In genomic region chr4:91116861-91117260, GRCh38 we compare ENCODE assay signal across 11 cellular contexts.
A peak's percentile ranks its signal among the peaks of the same experiment; 100 is the strongest.
DNase-seq lines count a peak whose midpoint lies in the region; ATAC-seq and TF ChIP-seq lines count a peak whose summit lies in the region.
"Had no signal": no experiment of that assay in that cellular context is flagged by ENCODE, and none has a peak within 500 bp of the region (broad histone marks: within the 10 kb centered on the region; RNA-seq: fewer than 3 reads in every experiment).

No MANE protein-coding gene starts in this region.

- dilution Hi-C loops in mammary epithelial cell (cut with HindIII; ENCODE audit: low sequenced_read_pairs), result no loop called here

- H3K4me2 ChIP-seq in Karpas-422 (ENCODE audit: low read depth, low read length, poor library complexity, severe bottlenecking), result no peak overlapping the region
- no peak overlapping the region for H3K4me2 ChIP-seq in mammary epithelial cell (ENCODE audit: insufficient read depth, low read depth, low read length)

- peak; percentile 45 to 55 for TF ChIP-seq CTCF in mammary epithelial cell (conservative IDR thresholded peaks at IDR 0.05 in 1 of 2, IDR thresholded peaks at IDR 0.05 in 1 of 2; ENCODE audit: extremely low read depth in 1 of 2, insufficient read depth in 1 of 2, low read depth in 1 of 2, low read length in 2 of 2)
- TF ChIP-seq CTCF in progenitor cell of endocrine pancreas (IDR thresholded peaks at IDR 0.05; ENCODE audit: unreplicated experiment), result peak; percentile 29

- no peak overlapping the region for H3K4me3 ChIP-seq in Karpas-422 (ENCODE audit: low read length)
- H3K4me3 ChIP-seq in mammary epithelial cell (replicated peaks in 1 of 3; ENCODE audit: insufficient read depth in 1 of 3, low read depth in 2 of 3, low read length in 3 of 3), result no peak overlapping the region

- BruUV-seq in mammary epithelial cell (replicated peaks; lab: Mats Ljungman, UMichigan), result no TSS peak

- DNase-seq in NCI-H82 (lab: John Stamatoyannopoulos, UW) (peak; percentile 24), NCI-H82 treated with DMSO at 0.1 percent for 48 hours (lab: John Stamatoyannopoulos, UW; ENCODE audit: unreplicated experiment) (no peak), Karpas-422 (peak; percentile 44), mammary epithelial cell (peak; percentile 32), progenitor cell of endocrine pancreas (ENCODE audit: low spot score, unreplicated experiment) (no peak), NCI-H226 (no peak), cerebellar cortex (ENCODE audit: low spot score) (no peak)
- DNase-seq: activated CD4-positive, alpha-beta memory T cell treated with anti-CD3 and anti-CD28 coated beads, Interleukin-2, amount 10 ng/mL, durations not matched to agents 7 days and 5 days; islet precursor cell had no signal

- H3K27me3 Mint-ChIP-seq in progenitor cell of endocrine pancreas, result no peaks in the 10 kb centered on the region
- H3K27me3 Mint-ChIP-seq: activated CD4-positive, alpha-beta memory T cell treated with anti-CD3 and anti-CD28 coated beads, Interleukin-2, amount 10 ng/mL, durations not matched to agents 7 days and 5 days; central memory CD8-positive, alpha-beta T cell had no signal

- H3K4me1 ChIP-seq in Karpas-422 (ENCODE audit: low read length) (no peaks in the 10 kb centered on the region), mammary epithelial cell (ENCODE audit: insufficient read depth, low read length) (no peaks in the 10 kb centered on the region)

- H3K9me3 Mint-ChIP-seq in progenitor cell of endocrine pancreas (ENCODE audit: low read depth), result no peaks in the 10 kb centered on the region
- H3K9me3 Mint-ChIP-seq: activated CD4-positive, alpha-beta memory T cell treated with anti-CD3 and anti-CD28 coated beads, Interleukin-2, amount 10 ng/mL, durations not matched to agents 7 days and 5 days had no signal

- H3K27me3 ChIP-seq in Karpas-422 (ENCODE audit: low read length) (no peaks in the 10 kb centered on the region), mammary epithelial cell (ENCODE audit: insufficient read depth, low read length) (no peaks in the 10 kb centered on the region)

- in situ Hi-C loops in mammary epithelial cell (cut with MboI; ENCODE audit: low sequenced_read_pairs in 2 of 2), result loop anchor here (25.0 kb wide), 1 partner anchor 705 kb away; no protein-coding TSS in a partner anchor

- ATAC-seq in HG03378 (IDR thresholded peaks at IDR 0.05; ENCODE audit: unreplicated experiment), result no peak

- CTCF ChIA-PET in mammary epithelial cell (lab: Charles Lee; ENCODE audit: low non-redundant PET), result interaction anchor here (0.6 kb wide), 2 partner anchors 698 to 1044 kb away, joined by 3 to 4 read pairs; no protein-coding TSS in a partner anchor

- H3K4me3 Mint-ChIP-seq in progenitor cell of endocrine pancreas (ENCODE audit: low read depth), result no peak overlapping the region
- H3K4me3 Mint-ChIP-seq: activated CD4-positive, alpha-beta memory T cell treated with anti-CD3 and anti-CD28 coated beads, Interleukin-2, amount 10 ng/mL, durations not matched to agents 7 days and 5 days; central memory CD8-positive, alpha-beta T cell had no signal

- no peaks in the 10 kb centered on the region for H3K36me3 ChIP-seq in Karpas-422 (ENCODE audit: insufficient read depth, low read length)
- H3K36me3 ChIP-seq in mammary epithelial cell (ENCODE audit: insufficient read depth, low read length), result no peaks in the 10 kb centered on the region

- no peaks in the 10 kb centered on the region for H3K79me2 ChIP-seq in Karpas-422 (ENCODE audit: low read length)
- no peaks in the 10 kb centered on the region for H3K79me2 ChIP-seq in mammary epithelial cell (ENCODE audit: insufficient read depth, low read length)

- H3K9ac ChIP-seq in Karpas-422 (ENCODE audit: low read length), result no peak overlapping the region
- H3K9ac ChIP-seq in mammary epithelial cell (ENCODE audit: insufficient read depth, low read length), result no peak overlapping the region

- intact Hi-C loops in mammary epithelial cell (cut with micrococcal nuclease), result loop anchor here (1.0 to 5.0 kb wide), 3 partner anchors 698 to 800 kb away; no protein-coding TSS in a partner anchor

- no peaks in the 10 kb centered on the region for H3K9me2 ChIP-seq in Karpas-422 (replicated peaks; ENCODE audit: insufficient read depth, low read length)

- H3K4me1 Mint-ChIP-seq in progenitor cell of endocrine pancreas (ENCODE audit: low read depth), result no peaks in the 10 kb centered on the region
- H3K4me1 Mint-ChIP-seq: activated CD4-positive, alpha-beta memory T cell treated with anti-CD3 and anti-CD28 coated beads, Interleukin-2, amount 10 ng/mL, durations not matched to agents 7 days and 5 days; central memory CD8-positive, alpha-beta T cell had no signal

- H3K36me3 Mint-ChIP-seq in progenitor cell of endocrine pancreas (ENCODE audit: insufficient read depth), result no peaks in the 10 kb centered on the region

- H3K9me3 ChIP-seq in Karpas-422 (ENCODE audit: low read length) (peaks cover 3% of the 10 kb centered on the region; the same call in 1 of the 2 replicates), mammary epithelial cell (replicated peaks; ENCODE audit: insufficient read depth, low read length) (no peaks in the 10 kb centered on the region)

- no peak overlapping the region for H3K27ac Mint-ChIP-seq in progenitor cell of endocrine pancreas
- H3K27ac Mint-ChIP-seq: activated CD4-positive, alpha-beta memory T cell treated with anti-CD3 and anti-CD28 coated beads, Interleukin-2, amount 10 ng/mL, durations not matched to agents 7 days and 5 days had no signal

- H2AFZ ChIP-seq in Karpas-422 (ENCODE audit: low read length) (no peak overlapping the region), mammary epithelial cell (ENCODE audit: low read depth, low read length) (no peak overlapping the region)

- H3K27ac ChIP-seq in Karpas-422 (ENCODE audit: low read length) (no peak overlapping the region), mammary epithelial cell (ENCODE audit: insufficient read depth, low read depth, low read length) (no peak overlapping the region)

- no peaks in the 10 kb centered on the region for H4K20me1 ChIP-seq in Karpas-422 (ENCODE audit: insufficient read depth, low read depth, low read length)
- H4K20me1 ChIP-seq in mammary epithelial cell (ENCODE audit: insufficient read depth, low read length), result no peaks in the 10 kb centered on the region

Comparison
In these comparisons a context has a peak if more than half of its experiments do, and no peak if none do; other contexts are left out.
1. DNase-seq: peak in NCI-H82 (single experiment), Karpas-422 (single experiment) and mammary epithelial cell (single experiment); none in NCI-H82 treated with DMSO at 0.1 percent for 48 hours (single experiment), progenitor cell of endocrine pancreas (single experiment), NCI-H226 (single experiment) and cerebellar cortex (single experiment).